ENCODE assay signal across 8 cellular contexts in genomic region chr22:28819253-28820096, GRCh38. TPM values are rescaled to one million over a fixed set of nuclear protein-coding genes. Genes with fewer than 3 reads are reported as not detected.
DNase-seq lines count a peak whose midpoint lies in the region; ATAC-seq, FAIRE-seq and TF ChIP-seq lines count a peak whose summit lies in the region.

No MANE protein-coding gene starts in this region.

- WGBS in pancreas, 2 donors, result 23 to 26% methylated on average over 5 of the region's 5 CpGs
- no CpG with 5 or more reads among the region's 5 CpGs for WGBS in H9 (ENCODE audit: extremely low coverage, insufficient read length, low lambda C conversion rate)

- H3K27me3 Mint-ChIP-seq in H9 (ENCODE audit: low read depth), result no peaks in the 10 kb centered on the region

- ATAC-seq in GM21381 (IDR thresholded peaks at IDR 0.05; ENCODE audit: unreplicated experiment) (peak; percentile 55), pancreas (peak; percentile 57 to 76 (median 72)), GM21360 (IDR thresholded peaks at IDR 0.05; ENCODE audit: unreplicated experiment) (no peak)

- H2BK5ac ChIP-seq in H9 (ENCODE audit: insufficient read length, low read length), result no peak overlapping the region

- intact Hi-C loops in pancreas (cut with DNase I), result no loop called here

- no peaks in the 10 kb centered on the region for H3K79me2 ChIP-seq in H9 (ENCODE audit: insufficient read depth, low read length)

- FAIRE-seq in pancreas (lab: Jason Lieb, UNC), result no peak

- no peaks in the 10 kb centered on the region for H3K9me3 Mint-ChIP-seq in H9

- peak; percentile 81 for DNase-seq in GM12865 (ENCODE audit: low read depth)
- peak in 5 of 6 donors; percentile 79 to 93 (median 87) for DNase-seq in pancreas
- DNase-seq in H9, result no peak
- DNase-seq in activated CD4-positive, alpha-beta T cell treated with anti-CD3 and anti-CD28 coated beads for 48 hours, result no peak
- no peak for DNase-seq in NCI-H1930 (lab: John Stamatoyannopoulos, UW)

- no peak overlapping the region for H2BK15ac ChIP-seq in H9 (ENCODE audit: low read depth, low read length)

- H2BK12ac ChIP-seq in H9 (ENCODE audit: insufficient read length, low read depth, low read length), result no peak overlapping the region

- H3K27ac Mint-ChIP-seq in H9, result peak overlapping the region in 1 of 3 experiments; percentile 24; a peak in 2 of 7 replicates

- H4K91ac ChIP-seq in H9 (ENCODE audit: insufficient read length, low read depth, low read length), result no peak overlapping the region

- no peaks in the 10 kb centered on the region for H3K23me2 ChIP-seq in H9 (ENCODE audit: insufficient read length, low read depth, low read length, poor library complexity, severe bottlenecking)

- no peaks in the 10 kb centered on the region for H4K20me1 ChIP-seq in H9 (ENCODE audit: control insufficient read depth, insufficient read depth, insufficient read length)

- H3K27me3 ChIP-seq in pancreas (no peaks in the 10 kb centered on the region), H9 (ENCODE audit: insufficient read depth, low read length) (no peaks in the 10 kb centered on the region)

- H3K4me2 ChIP-seq in H9 (ENCODE audit: insufficient read depth, insufficient read length, low read length), result no peak overlapping the region

- no peak overlapping the region for H3K56ac ChIP-seq in H9 (ENCODE audit: insufficient read length, low read depth, low read length)

- H3K4me3 Mint-ChIP-seq in H9, result no peak overlapping the region; a peak in 1 of 5 replicates

- no peak overlapping the region for H3K4ac ChIP-seq in H9 (ENCODE audit: low read depth, low read length)

- H4K8ac ChIP-seq in H9 (replicated peaks; ENCODE audit: insufficient read length, low read depth, low read length), result no peak overlapping the region

- H3K9me3 ChIP-seq in pancreas (no peaks in the 10 kb centered on the region), H9 (ENCODE audit: control insufficient read depth, low read depth, low read length) (no peaks in the 10 kb centered on the region)

- no peak overlapping the region for H2BK120ac ChIP-seq in H9 (ENCODE audit: low read depth, low read length, poor library complexity, severe bottlenecking)

- no peak overlapping the region for H2BK20ac ChIP-seq in H9 (ENCODE audit: low read depth, low read length, poor library complexity, severe bottlenecking)

- H3K18ac ChIP-seq in H9 (ENCODE audit: insufficient read length, low read depth, low read length), result no peak overlapping the region

- no peak overlapping the region for H3K23ac ChIP-seq in H9 (ENCODE audit: insufficient read length, low read depth, low read length)

- H3K9ac ChIP-seq in H9 (ENCODE audit: extremely low read depth, insufficient read length, low read length), result no peak overlapping the region

- H3K4me1 Mint-ChIP-seq in H9, result peaks cover 16 to 18% of the 10 kb centered on the region in 2 experiments; a peak in 3 of 4 replicates

- peak overlapping the region; percentile 29 for H3K4me3 ChIP-seq in GM12865 (ENCODE audit: low read depth, low read length)
- H3K4me3 ChIP-seq in pancreas, result no peak overlapping the region

- H3K36me3 Mint-ChIP-seq in H9 (ENCODE audit: insufficient read depth in 1 of 3, low read depth in 3 of 3), result no peaks in the 10 kb centered on the region; a peak in 1 of 7 replicates

- no peak overlapping the region for H3T11ph ChIP-seq in H9 (ENCODE audit: low read length)

- H3K14ac ChIP-seq in H9 (ENCODE audit: insufficient read depth, low read length), result no peak overlapping the region

- H3K4me1 ChIP-seq in pancreas, result peaks cover 52 to 83% (median 77%) of the 10 kb centered on the region in 3 donors
- peaks cover 7% of the 10 kb centered on the region; the same call in 1 of the 2 replicates for H3K4me1 ChIP-seq in H9 (ENCODE audit: insufficient read depth, low read length)

- no peaks in the 10 kb centered on the region for H3K36me3 ChIP-seq in pancreas

- no peak overlapping the region for H4K5ac ChIP-seq in H9 (ENCODE audit: insufficient read length, low read depth, low read length)

- H2AFZ ChIP-seq in H9 (ENCODE audit: low read length), result no peak overlapping the region

- H3K79me1 ChIP-seq in H9 (ENCODE audit: insufficient read depth, low read depth, low read length, poor library complexity, severe bottlenecking), result no peaks in the 10 kb centered on the region

- H2AK5ac ChIP-seq in H9 (ENCODE audit: insufficient read length, low read length), result no peak overlapping the region

- TF ChIP-seq CTCF in GM12865 (IDR thresholded peaks at IDR 0.05; ENCODE audit: insufficient read depth, low read depth, low read length, missing control alignments) (no peak), VCaP (conservative IDR thresholded peaks at IDR 0.05) (no peak), pancreas (IDR thresholded peaks at IDR 0.05) (no peak), H9 (conservative IDR thresholded peaks at IDR 0.05) (no peak)

- peak overlapping the region; percentile 96 for H3K27ac ChIP-seq in VCaP
- H3K27ac ChIP-seq in pancreas, result peak overlapping the region; percentile 83 to 89 (median 86)
- H3K27ac ChIP-seq in H9 (ENCODE audit: insufficient read length, low read depth, low read length), result no peak overlapping the region

RNA-seq across cellular contexts. Expression of gene XBP1, which starts 19.1 kb away (rescaled TPM):
- total RNA-seq in pancreas (100 to 1,000 TPM; 505 to 974 (median 718) TPM), H9 (2021) (114 and 116 TPM in 2 replicates)
- 100 to 1,000 TPM; 178 to 250 TPM for polyA plus RNA-seq in pancreas

RNA-seq across cellular contexts. Expression of gene CCDC117, which starts 47.0 kb away (rescaled TPM):
- total RNA-seq in pancreas (10 to 100 TPM in 3 of 6 donors, 1 to 10 TPM in 3; 7.8 to 15.7 (median 10.0) TPM), H9 (2021) (40.0 and 41.4 TPM in 2 replicates)
- 1 to 10 TPM; 5.1 to 5.3 TPM for polyA plus RNA-seq in pancreas

Comparison
In these comparisons a context has a peak if more than half of its experiments do, and no peak if none do; other contexts are left out.
1. DNase-seq: peak in GM12865 (single experiment) and pancreas (5 of 6); none in H9 (single experiment), activated CD4-positive, alpha-beta T cell treated with anti-CD3 and anti-CD28 coated beads for 48 hours (single experiment) and NCI-H1930 (0 of 2).